In the genomic region with DNA sequence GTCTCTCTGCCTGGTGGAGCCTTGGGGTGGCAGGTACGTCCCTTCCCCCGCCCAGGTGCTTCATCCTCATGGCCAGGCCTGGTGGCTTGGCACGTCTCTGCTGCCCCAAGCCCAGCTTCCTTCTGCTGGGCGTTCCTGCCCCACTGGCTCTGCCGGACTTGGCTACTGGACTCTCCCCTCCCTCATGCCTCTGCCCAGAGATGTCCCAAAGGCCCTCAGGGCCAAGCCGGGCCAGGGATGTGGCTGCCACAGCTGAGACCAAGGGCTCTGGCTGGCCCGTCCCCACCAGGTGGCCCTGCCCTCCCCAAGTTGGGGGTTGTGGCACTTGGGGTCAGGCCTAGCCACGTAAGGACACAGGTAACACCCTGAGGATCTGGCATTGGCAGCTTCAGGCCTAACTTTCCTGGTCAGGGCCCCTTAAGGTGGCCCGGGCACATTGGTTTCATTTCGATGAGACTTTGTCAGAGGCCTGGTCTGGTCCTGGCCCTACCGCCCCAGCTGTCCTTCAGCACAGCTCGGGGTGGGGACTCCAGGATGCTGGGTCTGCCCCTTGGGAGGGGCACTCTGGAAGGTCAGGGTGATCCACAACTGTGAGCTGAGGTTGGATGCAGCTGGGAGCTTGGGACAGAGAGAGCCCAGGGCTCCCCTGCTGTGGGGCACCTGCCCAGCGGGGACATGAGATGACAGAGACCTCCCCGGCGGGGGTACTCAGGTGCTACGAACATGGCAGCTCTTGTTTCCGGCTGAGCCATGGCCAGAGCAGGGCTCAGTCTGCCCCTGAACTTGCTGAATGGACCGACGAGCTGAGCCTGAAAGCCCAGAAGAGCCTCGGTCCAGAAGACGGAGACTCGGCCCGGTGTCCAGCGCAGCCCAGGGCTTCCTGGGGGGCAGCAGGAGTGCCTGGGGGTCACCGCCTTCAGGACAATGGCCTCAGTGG, we compare ENCODE assay signal across 20 cellular contexts. TPM values are rescaled to one million over a fixed set of nuclear protein-coding genes. Genes with fewer than 3 reads are reported as not detected.
DNase-seq lines count a peak whose midpoint lies in the region; ATAC-seq and TF ChIP-seq lines count a peak whose summit lies in the region.
"Had no signal": no experiment of that assay in that cellular context is flagged by ENCODE, and none has a peak within 500 bp of the region (broad histone marks: within the 10 kb centered on the region; RNA-seq: fewer than 3 reads in every experiment).

No MANE protein-coding gene starts in this region.

- H3K4me3 ChIP-seq in right cardiac atrium (ENCODE audit: low read length): no peak overlapping the region
- H3K4me3 ChIP-seq in esophagus muscularis mucosa: no peak overlapping the region
- no peak overlapping the region for H3K4me3 ChIP-seq in naive thymus-derived CD4-positive, alpha-beta T cell (ENCODE audit: low read length)

- TF ChIP-seq EP300 in esophagus muscularis mucosa (IDR thresholded peaks at IDR 0.05): no peak

- DNase-seq in GM10266 (ENCODE audit: extremely low spot score) (peak; percentile 52), NCI-H146 treated with DMSO at 0.1 percent for 48 hours (lab: John Stamatoyannopoulos, UW; ENCODE audit: unreplicated experiment) (peak; percentile 58), right cardiac atrium (peak in 2 of 3 donors; percentile 48 to 56), posterior vena cava (ENCODE audit: low spot score) (peak; percentile 78), esophagus muscularis mucosa (ENCODE audit: extremely low spot score) (no peak), Ammon's horn (ENCODE audit: low spot score) (no peak), NCI-H2029 (lab: John Stamatoyannopoulos, UW) (no peak)
- DNase-seq in naive thymus-derived CD4-positive, alpha-beta T cell: no peak
- DNase-seq: activated CD8-positive, alpha-beta T cell treated with anti-CD3 and anti-CD28 coated beads, Interleukin-2, amount 10 ng/mL, durations not matched to agents 7 days and 5 days; DMS 273 treated with DMSO at 0.1 percent for 48 hours; foreskin fibroblast; NCI-H2107; stimulated activated CD4-positive, alpha-beta T cell treated with anti-CD3 and anti-CD28 coated beads, Interleukin-4, amount 100 ng/mL, for 24 hours; stimulated activated CD8-positive, alpha-beta memory T cell treated with anti-CD3 and anti-CD28 coated beads, Interleukin-4, amount 100 ng/mL, for 48 hours had no signal

- H3K4me3 Mint-ChIP-seq in naive thymus-derived CD4-positive, alpha-beta T cell: peak overlapping the region in 3 of 10 donors; percentile 45 to 58 (median 57)
- H3K4me3 Mint-ChIP-seq: activated CD8-positive, alpha-beta T cell treated with anti-CD3 and anti-CD28 coated beads, Interleukin-2, amount 10 ng/mL, durations not matched to agents 7 days and 5 days had no signal

- H3K36me3 ChIP-seq in esophagus muscularis mucosa: peaks cover 0 to 29% (median 26%) of the 10 kb centered on the region in 4 donors
- peaks cover 0 to 23% (median 0%) of the 10 kb centered on the region in 3 experiments for H3K36me3 ChIP-seq in naive thymus-derived CD4-positive, alpha-beta T cell (ENCODE audit: control insufficient read depth in 2 of 3, insufficient read depth in 3 of 3, low read length in 3 of 3)

- H3K9me3 ChIP-seq in right cardiac atrium (ENCODE audit: control insufficient read depth, low read length) (no peaks in the 10 kb centered on the region), esophagus muscularis mucosa (no peaks in the 10 kb centered on the region)
- H3K9me3 ChIP-seq in naive thymus-derived CD4-positive, alpha-beta T cell (ENCODE audit: control insufficient read depth in 2 of 3, low read length in 3 of 3): no peaks in the 10 kb centered on the region
- H3K9me3 ChIP-seq: neutrophil had no signal

- H3K9me3 Mint-ChIP-seq in naive thymus-derived CD4-positive, alpha-beta T cell: no peaks in the 10 kb centered on the region
- H3K9me3 Mint-ChIP-seq: activated T-helper 17 cell treated with anti-CD3 and anti-CD28 coated beads, Interleukin-2, amount 50 U/mL, for 72 hours; IgD-negative memory B cell; memory B cell had no signal

- H3K27me3 ChIP-seq in right cardiac atrium (ENCODE audit: control insufficient read depth, insufficient read depth) (no peaks in the 10 kb centered on the region), esophagus muscularis mucosa (peaks cover 0 to 26% (median 6%) of the 10 kb centered on the region in 4 donors)
- H3K27me3 ChIP-seq in naive thymus-derived CD4-positive, alpha-beta T cell (ENCODE audit: control insufficient read depth in 2 of 2, insufficient read depth in 2 of 2, low read length in 2 of 2): no peaks in the 10 kb centered on the region

- no peak for TF ChIP-seq POLR2A in esophagus muscularis mucosa (IDR thresholded peaks at IDR 0.05; ENCODE audit: low read depth)

- H3K27me3 Mint-ChIP-seq in naive thymus-derived CD4-positive, alpha-beta T cell: peaks cover 0 to 3% (median 0%) of the 10 kb centered on the region in 5 donors
- H3K27me3 Mint-ChIP-seq: activated T-helper 17 cell treated with anti-CD3 and anti-CD28 coated beads, Interleukin-2, amount 50 U/mL, for 72 hours had no signal

- H3K4me1 ChIP-seq in right cardiac atrium (ENCODE audit: control insufficient read depth, insufficient read depth, low read length): no peaks in the 10 kb centered on the region
- peaks cover 4 to 19% (median 17%) of the 10 kb centered on the region in 4 donors for H3K4me1 ChIP-seq in esophagus muscularis mucosa
- peaks cover 0 to 5% of the 10 kb centered on the region in 2 donors for H3K4me1 ChIP-seq in naive thymus-derived CD4-positive, alpha-beta T cell (ENCODE audit: control insufficient read depth in 2 of 2, insufficient read depth in 2 of 2, low read length in 2 of 2)

- H3K36me3 Mint-ChIP-seq in naive thymus-derived CD4-positive, alpha-beta T cell: peaks cover 0 to 21% (median 5%) of the 10 kb centered on the region in 5 donors

- ATAC-seq in right cardiac atrium: peak; percentile 10 to 19
- ATAC-seq in naive thymus-derived CD4-positive, alpha-beta T cell: no peak
- ATAC-seq: activated CD8-positive, alpha-beta T cell treated with anti-CD3 and anti-CD28 coated beads, Interleukin-2, amount 10 ng/mL, durations not matched to agents 7 days and 5 days; activated T-helper 17 cell treated with anti-CD3 and anti-CD28 coated beads, Interleukin-2, amount 50 U/mL, for 72 hours; Panc1 had no signal

- H3K27ac Mint-ChIP-seq in naive thymus-derived CD4-positive, alpha-beta T cell: peak overlapping the region in 2 of 9 donors; percentile 25 to 28
- H3K27ac Mint-ChIP-seq: activated T-helper 17 cell treated with anti-CD3 and anti-CD28 coated beads, Interleukin-2, amount 50 U/mL, for 72 hours; IgD-negative memory B cell; memory B cell had no signal

- intact Hi-C loops in right cardiac atrium (cut with DNase I): no loop called here
- intact Hi-C loops in posterior vena cava (cut with DNase I): no loop called here
- intact Hi-C loops in esophagus muscularis mucosa (cut with DNase I): no loop called here
- intact Hi-C loops in naive thymus-derived CD4-positive, alpha-beta T cell (cut with micrococcal nuclease): no loop called here

- TF ChIP-seq CTCF in GM10266 (IDR thresholded peaks at IDR 0.05; ENCODE audit: control insufficient read depth, insufficient read depth, low read depth, missing control alignments) (no peak), esophagus muscularis mucosa (IDR thresholded peaks at IDR 0.05) (no peak)

- H3K27ac ChIP-seq in right cardiac atrium (ENCODE audit: low read length) (no peak overlapping the region), esophagus muscularis mucosa (replicated peaks in 1 of 4) (no peak overlapping the region)
- no peak overlapping the region for H3K27ac ChIP-seq in naive thymus-derived CD4-positive, alpha-beta T cell (ENCODE audit: low read depth, low read length)
- H3K27ac ChIP-seq: neutrophil had no signal

- peaks cover 10 to 20% (median 17%) of the 10 kb centered on the region in 7 donors for H3K4me1 Mint-ChIP-seq in naive thymus-derived CD4-positive, alpha-beta T cell

- WGBS in right cardiac atrium: 79% methylated on average over 25 of the region's 25 CpGs
- WGBS in esophagus muscularis mucosa: 88% methylated on average over 11 of the region's 25 CpGs

- POLR2A ChIA-PET in naive thymus-derived CD4-positive, alpha-beta T cell (lab: Charles Lee): no interaction called here

- CTCF ChIA-PET in naive thymus-derived CD4-positive, alpha-beta T cell (lab: Charles Lee): interaction anchor here (0.7 kb wide), 1 partner anchor 18 kb away, joined by 3 read pairs; no protein-coding TSS in a partner anchor

RNA-seq across cellular contexts. Expression of a gene that starts 2.9 kb away (rescaled TPM):
- total RNA-seq in right cardiac atrium (under 1 TPM in 2 of 4 donors, not detected in 2; 0.53 to 0.57 TPM), posterior vena cava (under 1 TPM in 1 of 2 donors, not detected in 1; 0.71 TPM), esophagus muscularis mucosa (not detected)
- polyA plus RNA-seq in right cardiac atrium: not detected
- total RNA-seq in naive thymus-derived CD4-positive, alpha-beta T cell: under 1 TPM in 2 of 5 experiments, not detected in 3; 0.39 to 0.80 TPM
- polyA plus RNA-seq in naive thymus-derived CD4-positive, alpha-beta T cell: not detected
- total RNA-seq: activated CD8-positive, alpha-beta T cell treated with anti-CD3 and anti-CD28 coated beads, Interleukin-2, amount 10 ng/mL, durations not matched to agents 7 days and 5 days; activated T-helper 17 cell treated with anti-CD3 and anti-CD28 coated beads, Interleukin-2, amount 50 U/mL, for 72 hours had no signal
- polyA plus RNA-seq: BJ had no signal

RNA-seq across cellular contexts. Expression of a gene that starts 37.9 kb away (rescaled TPM):
- total RNA-seq in right cardiac atrium (10 to 100 TPM; 20.9 to 25.5 (median 25.1) TPM), posterior vena cava (10 to 100 TPM; 29.7 to 36.7 TPM), esophagus muscularis mucosa (10 to 100 TPM; 16.1 to 32.4 (median 22.5) TPM)
- polyA plus RNA-seq in right cardiac atrium: 10.5 TPM
- 100 to 1,000 TPM in 4 of 5 experiments, 10 to 100 TPM in 1; 82.4 to 203 (median 134) TPM for total RNA-seq in naive thymus-derived CD4-positive, alpha-beta T cell
- 10 to 100 TPM; 21.0 to 32.3 TPM for polyA plus RNA-seq in naive thymus-derived CD4-positive, alpha-beta T cell

Comparison
In these comparisons a context has a peak if more than half of its experiments do, and no peak if none do; other contexts are left out.
1. DNase-seq: peak in GM10266 (single experiment), NCI-H146 treated with DMSO at 0.1 percent for 48 hours (single experiment), right cardiac atrium (2 of 3) and posterior vena cava (single experiment); none in esophagus muscularis mucosa (single experiment), naive thymus-derived CD4-positive, alpha-beta T cell (0 of 9), Ammon's horn (single experiment) and NCI-H2029 (single experiment).